8 cellular contexts compared by ENCODE assay signal in the genomic region with DNA sequence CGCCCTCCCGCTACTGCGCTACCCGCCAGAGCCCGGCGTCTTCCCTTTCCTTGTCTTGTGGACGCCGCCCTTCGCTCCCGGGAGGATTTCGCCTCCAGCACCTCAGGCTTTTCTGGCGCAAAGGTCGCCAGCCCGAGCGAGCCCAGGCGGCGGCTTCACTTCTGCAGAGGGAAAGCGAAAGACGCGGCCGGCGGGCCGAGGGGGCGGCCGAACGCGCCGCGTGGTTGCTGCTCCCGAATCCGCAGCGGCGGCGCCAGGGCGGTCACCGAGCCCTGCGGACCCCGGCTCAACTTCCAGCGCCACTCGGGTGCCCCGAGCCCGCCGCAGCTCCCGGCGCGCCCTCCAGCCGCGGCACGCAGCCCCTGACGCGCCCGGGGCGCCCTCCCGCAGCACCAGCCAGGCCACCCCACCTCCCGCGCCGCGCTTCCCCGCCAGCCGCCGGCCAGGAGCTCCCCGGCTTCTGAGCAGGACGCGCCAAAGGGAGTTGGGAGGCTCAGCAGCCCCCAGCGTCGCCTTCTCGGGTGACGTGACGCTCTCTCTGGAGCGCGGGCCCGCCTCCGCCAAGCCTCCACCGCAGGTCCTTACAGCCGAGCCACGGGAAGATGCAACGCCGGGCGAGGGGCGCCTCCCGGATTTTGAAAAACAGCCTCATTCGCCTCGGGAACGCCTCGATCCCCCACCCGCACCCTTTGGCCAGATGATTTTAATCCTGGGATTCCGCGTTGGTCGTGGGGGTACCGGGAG.
DNase-seq lines count a peak whose midpoint lies in the region; ATAC-seq and TF ChIP-seq lines count a peak whose summit lies in the region.

No MANE protein-coding gene starts in this region.

- no peak overlapping the region for H3K27ac ChIP-seq in osteoblast (ENCODE audit: low read depth, low read length)

- peaks cover 6% of the 10 kb centered on the region for H3K27me3 ChIP-seq in BJ (ENCODE audit: control insufficient read depth, insufficient read depth, low read length)
- H3K27me3 ChIP-seq in osteoblast (ENCODE audit: insufficient read depth, low read length) = peaks cover 22% of the 10 kb centered on the region

- peak overlapping the region; percentile 57 for H3K4me2 ChIP-seq in osteoblast (ENCODE audit: insufficient read depth, low read length)

- H3K4me1 ChIP-seq in osteoblast (ENCODE audit: insufficient read depth, low read length) = no peaks in the 10 kb centered on the region

- H3K4me3 ChIP-seq in BJ (ENCODE audit: low read depth, low read length) (peak overlapping the region; percentile 49), osteoblast (ENCODE audit: insufficient read depth, low read length) (peak overlapping the region; percentile 58)

- no peaks in the 10 kb centered on the region for H3K9me3 ChIP-seq in osteoblast (ENCODE audit: low read depth, low read length)

- intact Hi-C loops in cardiac septum (cut with DNase I) = no loop called here

- no peaks in the 10 kb centered on the region for H4K20me1 ChIP-seq in osteoblast (ENCODE audit: insufficient read depth, low read length)

- CTCF ChIA-PET in BJ (lab: Yijun Ruan, JAX) = no interaction called here

- no peak for DNase-seq in BJ (ENCODE audit: low read depth)
- DNase-seq in activated naive CD4-positive, alpha-beta T cell treated with anti-CD3 and anti-CD28 coated beads, Interleukin-2, amount 50 U/mL, for 16 hours = peak; percentile 12
- peak; percentile 78 for DNase-seq in cardiac septum (ENCODE audit: low spot score)
- peak; percentile 87 for DNase-seq in osteoblast (ENCODE audit: insufficient read length, low spot score, missing footprints)
- no peak for DNase-seq in NCI-H82 (lab: John Stamatoyannopoulos, UW)
- no peak for DNase-seq in NCI-H128 (lab: John Stamatoyannopoulos, UW; ENCODE audit: unreplicated experiment)

- TF ChIP-seq CTCF in BJ (IDR thresholded peaks at IDR 0.05; ENCODE audit: insufficient read depth, low read depth, low read length) (no peak), osteoblast (IDR thresholded peaks at IDR 0.05; ENCODE audit: extremely low read depth, low read depth, low read length) (no peak)

- peak overlapping the region; percentile 29 for H2AFZ ChIP-seq in osteoblast (ENCODE audit: low read length)

- no peaks in the 10 kb centered on the region for H3K79me2 ChIP-seq in osteoblast (ENCODE audit: insufficient read depth, low read length)

- no peaks in the 10 kb centered on the region for H3K36me3 ChIP-seq in BJ (ENCODE audit: control insufficient read depth, insufficient read depth, low read length)
- no peaks in the 10 kb centered on the region for H3K36me3 ChIP-seq in osteoblast (ENCODE audit: insufficient read depth, low read length)

- POLR2A ChIA-PET in BJ (lab: Charles Lee) = interaction anchor here (0.7 kb wide), 1 partner anchor 1124 kb away, joined by 4 read pairs; no protein-coding TSS in a partner anchor

- ATAC-seq in HG02642 (IDR thresholded peaks at IDR 0.05; ENCODE audit: poor library complexity, unreplicated experiment) (peak; percentile 27), HG03196 (IDR thresholded peaks at IDR 0.05; ENCODE audit: unreplicated experiment) (no peak)

Comparison
In these comparisons a context has a peak if more than half of its experiments do, and no peak if none do; other contexts are left out.
1. DNase-seq: peak in activated naive CD4-positive, alpha-beta T cell treated with anti-CD3 and anti-CD28 coated beads, Interleukin-2, amount 50 U/mL, for 16 hours (single experiment), cardiac septum (single experiment) and osteoblast (single experiment); none in BJ (single experiment), NCI-H82 (single experiment) and NCI-H128 (single experiment).